Comparison of ENCODE assay signal across 8 cellular contexts in the genomic region with DNA sequence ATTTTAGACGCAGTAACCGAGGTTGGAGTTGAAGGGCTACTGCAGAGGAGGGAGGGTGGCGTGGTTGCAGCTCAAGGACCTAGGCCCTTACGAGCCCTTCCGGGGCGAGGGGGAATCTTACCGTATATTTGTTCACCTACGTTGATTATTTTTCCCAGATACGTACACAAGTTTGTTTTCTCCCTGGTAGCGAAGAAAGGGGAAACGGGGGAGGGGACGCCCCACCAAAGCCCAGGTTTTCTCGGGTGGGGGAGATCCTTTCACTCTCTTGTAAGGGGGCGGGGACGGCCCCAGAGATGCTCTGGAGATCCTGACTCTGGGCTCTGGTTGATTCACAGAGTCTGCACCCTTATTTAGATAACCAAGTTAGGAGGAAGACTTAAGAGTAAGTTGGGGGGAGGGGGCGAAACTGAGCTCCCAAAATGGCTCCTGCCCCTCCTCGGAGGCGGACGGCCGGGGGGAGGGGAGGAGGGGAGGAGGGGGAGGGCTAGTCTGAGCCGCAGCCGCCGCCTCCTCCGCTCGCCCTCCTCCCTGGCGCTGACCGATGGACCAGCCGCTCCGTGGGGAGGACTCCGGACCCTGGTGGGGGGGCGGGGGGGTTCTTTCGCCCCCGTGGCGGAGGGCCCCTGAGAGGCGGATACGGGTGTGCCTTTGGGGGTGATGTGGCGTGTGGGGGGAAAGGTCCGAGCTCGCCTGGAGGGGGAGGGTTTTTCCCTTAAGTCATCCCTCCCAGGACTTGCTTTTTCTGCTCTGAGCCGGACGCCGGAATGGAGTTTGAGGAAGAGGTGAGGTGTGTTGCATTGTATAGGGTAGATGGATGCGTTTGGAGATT.
DNase-seq lines count a peak whose midpoint lies in the region; ATAC-seq lines count a peak whose summit lies in the region.

No MANE protein-coding gene starts in this region.

- DNase-seq in NCI-H1436 (lab: John Stamatoyannopoulos, UW) (peak; percentile 78), NCI-H1436 treated with DMSO at 0.1 percent for 48 hours (lab: John Stamatoyannopoulos, UW) (no peak), NCI-H2196 treated with DMSO at 0.1 percent for 48 hours (lab: John Stamatoyannopoulos, UW; ENCODE audit: unreplicated experiment) (peak; percentile 69), cerebellar cortex (ENCODE audit: low spot score) (peak; percentile 85), kidney glomerular epithelial cell (lab: John Stamatoyannopoulos, UW) (peak; percentile 88)
- DNase-seq in activated CD4-positive, CD25-positive, alpha-beta regulatory T cell treated with anti-CD3 and anti-CD28 coated beads, Interleukin-2, amount 50 U/mL, for 72 hours, result peak; percentile 76
- peak; percentile 53 to 70 for DNase-seq in stimulated activated CD4-positive, alpha-beta T cell treated with anti-CD3 and anti-CD28 coated beads, Interleukin-15, amount 100 ng/mL, for 1 hour (ENCODE audit: low read depth in 1 of 2, low spot score in 1 of 2)

- ATAC-seq in HG03354 (IDR thresholded peaks at IDR 0.05; ENCODE audit: poor library complexity, severe bottlenecking, unreplicated experiment), result no peak
